33 cellular contexts compared by ENCODE assay signal in the genomic region with DNA sequence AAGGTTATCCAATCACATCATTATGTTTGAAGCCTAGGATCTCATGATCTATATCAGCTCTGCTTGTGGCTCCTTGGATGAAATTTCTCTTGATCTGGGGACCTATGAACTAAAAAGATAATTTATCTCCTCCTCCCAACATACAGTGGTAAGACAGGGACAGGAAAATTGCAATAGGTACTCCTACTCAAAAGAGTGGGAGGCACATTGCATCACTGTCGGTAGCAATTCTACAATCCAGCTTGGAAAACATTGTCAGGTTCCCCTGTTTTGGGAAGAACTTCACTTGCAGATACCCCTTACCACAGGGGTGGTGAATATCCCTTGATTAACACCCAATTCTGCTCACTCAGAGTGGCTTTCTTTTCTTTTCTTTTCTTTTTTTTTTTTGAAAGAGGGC.
"Had no signal": no experiment of that assay in that cellular context is flagged by ENCODE, and none has a peak within 500 bp of the region (broad histone marks: within the 10 kb centered on the region; RNA-seq: fewer than 3 reads in every experiment).

No MANE protein-coding gene starts in this region.

- H3K9me3 ChIP-seq: MG63 had no signal

- H3K36me3 ChIP-seq: MG63 had no signal

- H3K4me3 ChIP-seq: MG63 had no signal

- DNase-seq: Karpas-422, Kasumi-1, MG63, MM.1S, NCI-H1048, NCI-H1092, NCI-H1092 treated with DMSO at 0.1 percent for 48 hours, NCI-H1105, NCI-H1105 treated with DMSO at 0.1 percent for 48 hours, NCI-H1417, NCI-H1417 treated with DMSO at 0.1 percent for 48 hours, NCI-H1436, NCI-H1436 treated with DMSO at 0.1 percent for 48 hours, NCI-H146, NCI-H1694, NCI-H1694 treated with DMSO at 0.1 percent for 48 hours, NCI-H187, NCI-H187 treated with DMSO at 0.1 percent for 48 hours, NCI-H1930, NCI-H2029, NCI-H2029 treated with DMSO at 0.1 percent for 48 hours, NCI-H2081, NCI-H2081 treated with DMSO at 0.1 percent for 48 hours, NCI-H2107, NCI-H2171, NCI-H2171 treated with DMSO at 0.1 percent for 48 hours, NCI-H2227 treated with DMSO at 0.1 percent for 48 hours, NCI-H226, NCI-H345, NCI-H446, NCI-H446 treated with DMSO at 0.1 percent for 48 hours, NCI-H510A, NCI-H510A treated with DMSO at 0.1 percent for 48 hours had no signal
